8 cellular contexts compared by ENCODE assay signal in genomic region chr1:151326619-151327222, GRCh38. TPM values are rescaled to one million over a fixed set of nuclear protein-coding genes. Genes with fewer than 3 reads are reported as not detected.
A peak's percentile ranks its signal among the peaks of the same experiment; 100 is the strongest.
DNase-seq lines count a peak whose midpoint lies in the region; ATAC-seq and TF ChIP-seq lines count a peak whose summit lies in the region.

No MANE protein-coding gene starts in this region.

- peaks cover 0 to 39% of the 10 kb centered on the region in 2 donors for H3K36me3 ChIP-seq in gastroesophageal sphincter
- H3K36me3 ChIP-seq in upper lobe of left lung, result peaks cover 0 to 34% (median 15%) of the 10 kb centered on the region in 4 donors

- no peak for TF ChIP-seq POLR2A in gastroesophageal sphincter (IDR thresholded peaks at IDR 0.05)
- TF ChIP-seq POLR2A in upper lobe of left lung (IDR thresholded peaks at IDR 0.05), result no peak

- peak overlapping the region; percentile 87 to 89 for H3K4me3 ChIP-seq in gastroesophageal sphincter
- H3K4me3 ChIP-seq in upper lobe of left lung, result peak overlapping the region; percentile 62 to 78 (median 76)

- H3K4me1 ChIP-seq in gastroesophageal sphincter (peaks cover 0 to 61% (median 26%) of the 10 kb centered on the region in 3 donors), upper lobe of left lung (peaks cover 23 to 48% (median 25%) of the 10 kb centered on the region in 4 donors)

- H3K27ac ChIP-seq in gastroesophageal sphincter (peak overlapping the region; percentile 90 to 95 (median 92)), upper lobe of left lung (peak overlapping the region; percentile 93 to 95 (median 94))

- DNase-seq in activated CD8-positive, alpha-beta memory T cell treated with anti-CD3 and anti-CD28 coated beads for 4 hours (ENCODE audit: low read depth in 2 of 2), result peak; percentile 30 to 49
- no peak for DNase-seq in activated CD8-positive, alpha-beta memory T cell treated with anti-CD3 and anti-CD28 coated beads for 24 hours
- DNase-seq in NOMO-1 (lab: John Stamatoyannopoulos, UW; ENCODE audit: unreplicated experiment in 2 of 2) (peak; percentile 59 to 65), nucleus accumbens (lab: John Stamatoyannopoulos, UW) (peak in 34 of 56 donors; percentile 5 to 80 (median 56)), upper lobe of left lung (peak in 1 of 2 donors; percentile 68)
- DNase-seq in activated T-helper 1 cell treated with anti-CD3 and anti-CD28 coated beads, Interleukin-2, amount 50 U/mL, for 16 hours (ENCODE audit: low read depth in 1 of 2, low spot score in 1 of 2), result peak; percentile 9 to 35

- TF ChIP-seq EP300 in gastroesophageal sphincter (IDR thresholded peaks at IDR 0.05) (no peak), upper lobe of left lung (IDR thresholded peaks at IDR 0.05) (no peak)

- TF ChIP-seq CTCF in gastroesophageal sphincter (IDR thresholded peaks at IDR 0.05), result no peak
- no peak for TF ChIP-seq CTCF in upper lobe of left lung (IDR thresholded peaks at IDR 0.05)

- H3K27me3 ChIP-seq in gastroesophageal sphincter, result no peaks in the 10 kb centered on the region
- H3K27me3 ChIP-seq in upper lobe of left lung, result no peaks in the 10 kb centered on the region

- no peaks in the 10 kb centered on the region for H3K9me3 ChIP-seq in gastroesophageal sphincter
- H3K9me3 ChIP-seq in upper lobe of left lung, result no peaks in the 10 kb centered on the region

- ATAC-seq in HG02759 (IDR thresholded peaks at IDR 0.05; ENCODE audit: unreplicated experiment), result peak; percentile 62
- peak; percentile 41 for ATAC-seq in gastroesophageal sphincter
- peak; percentile 63 to 90 for ATAC-seq in upper lobe of left lung (ENCODE audit: low FRiP score in 2 of 2)

- WGBS in gastroesophageal sphincter (ENCODE audit: low coverage in 1 of 2), 2 donors, result 1% methylated on average over 12 of the region's 12 CpGs
- WGBS in upper lobe of left lung, 2 donors, result 1 to 3% methylated on average over 12 of the region's 12 CpGs

RNA-seq across cellular contexts. Expression of gene PI4KB, which starts 0.5 kb away (rescaled TPM):
- total RNA-seq in gastroesophageal sphincter (100 to 1,000 TPM in 2 of 4 donors, 10 to 100 TPM in 2; 95.0 to 104 (median 97.9) TPM), upper lobe of left lung (100 to 1,000 TPM in 1 of 6 donors, 10 to 100 TPM in 5; 41.3 to 127 (median 64.0) TPM)

RNA-seq across cellular contexts. Expression of gene RFX5, which starts 20.3 kb away (rescaled TPM):
- 10 to 100 TPM; 32.6 to 66.1 (median 44.5) TPM for total RNA-seq in gastroesophageal sphincter
- total RNA-seq in upper lobe of left lung, result 10 to 100 TPM; 31.5 to 55.5 (median 43.2) TPM

RNA-seq across cellular contexts. Expression of gene ZNF687, which starts 44.6 kb away (rescaled TPM):
- total RNA-seq in gastroesophageal sphincter, result 10 to 100 TPM; 18.4 to 27.6 (median 24.4) TPM
- total RNA-seq in upper lobe of left lung, result 10 to 100 TPM; 17.4 to 50.3 (median 27.2) TPM

RNA-seq across cellular contexts. Expression of gene SELENBP1, which starts 45.8 kb away (rescaled TPM):
- total RNA-seq in gastroesophageal sphincter (100 to 1,000 TPM in 2 of 4 donors, 10 to 100 TPM in 2; 52.8 to 251 (median 109) TPM), upper lobe of left lung (100 to 1,000 TPM; 241 to 804 (median 431) TPM)
